In the genomic region with DNA sequence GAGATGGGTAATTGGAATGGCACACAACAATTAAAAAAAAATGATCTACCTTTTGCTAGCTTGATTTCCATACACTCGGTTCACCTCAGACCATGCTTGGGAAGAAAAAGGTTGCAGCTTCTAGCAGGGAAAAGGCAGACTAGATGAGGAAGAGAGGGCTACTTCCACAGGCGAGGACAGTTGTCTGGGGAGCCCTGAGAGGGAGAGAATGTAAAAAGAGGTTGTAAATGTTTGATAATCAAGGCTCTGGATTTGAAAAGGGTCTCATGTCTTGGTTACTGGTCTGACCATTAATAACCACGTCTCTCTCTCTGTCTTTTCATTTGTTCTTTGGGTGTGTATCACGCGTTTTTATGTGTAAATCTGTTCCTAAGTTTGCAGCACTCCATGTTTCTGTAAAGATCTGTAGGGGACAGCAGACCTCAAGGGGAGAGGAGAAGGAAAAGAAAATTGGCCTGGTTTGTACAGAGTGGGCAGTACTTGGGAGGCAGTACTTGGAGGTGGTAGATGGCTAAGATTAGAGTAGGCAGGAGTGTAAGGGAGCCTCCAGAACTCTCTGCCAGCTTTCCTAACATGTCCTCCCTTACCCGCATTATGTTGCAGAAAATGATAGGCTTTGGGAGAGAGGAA, we compare ENCODE assay signal across 8 cellular contexts.
DNase-seq lines count a peak whose midpoint lies in the region; ATAC-seq, FAIRE-seq and TF ChIP-seq lines count a peak whose summit lies in the region.

No MANE protein-coding gene starts in this region.

- peak overlapping the region; percentile 87 for H2AFZ ChIP-seq in parathyroid adenoma

- TF ChIP-seq CTCF in WERI-Rb-1 (IDR thresholded peaks at IDR 0.05; ENCODE audit: low read depth, low read length) (no peak), parathyroid adenoma (IDR thresholded peaks at IDR 0.05) (no peak)

- ATAC-seq in HG03135 (IDR thresholded peaks at IDR 0.05; ENCODE audit: unreplicated experiment), result peak; percentile 16
- ATAC-seq in activated CD4-positive, CD25-positive, alpha-beta regulatory T cell treated with anti-CD3 and anti-CD28 coated beads, Interleukin-2, amount 50 U/mL, for 24 hours, result no peak

- H3K4me3 Mint-ChIP-seq in activated naive CD4-positive, alpha-beta T cell treated with anti-CD3 and anti-CD28 coated beads, Interleukin-2, amount 10 ng/mL, durations not matched to agents 7 days and 5 days, result peak overlapping the region; percentile 93

- H3K27me3 Mint-ChIP-seq in activated naive CD4-positive, alpha-beta T cell treated with anti-CD3 and anti-CD28 coated beads, Interleukin-2, amount 10 ng/mL, durations not matched to agents 7 days and 5 days, result no peaks in the 10 kb centered on the region

- no peaks in the 10 kb centered on the region for H3K4me1 ChIP-seq in parathyroid adenoma

- FAIRE-seq in H54 (lab: Jason Lieb, UNC), result no peak

- H3K79me2 ChIP-seq in parathyroid adenoma, result no peaks in the 10 kb centered on the region

- H3K4me2 ChIP-seq in parathyroid adenoma (ENCODE audit: low read length), result peak overlapping the region; percentile 75

- H3K36me3 ChIP-seq in WERI-Rb-1, result no peaks in the 10 kb centered on the region
- no peaks in the 10 kb centered on the region for H3K36me3 ChIP-seq in parathyroid adenoma (ENCODE audit: control insufficient read depth, insufficient read depth, low read length)

- no peak for DNase-seq in activated naive CD4-positive, alpha-beta T cell treated with anti-CD3 and anti-CD28 coated beads, Interleukin-2, amount 10 ng/mL, durations not matched to agents 7 days and 5 days
- DNase-seq in activated naive CD4-positive, alpha-beta T cell treated with anti-CD3 and anti-CD28 coated beads, Interleukin-2, amount 50 U/mL, for 16 hours, result no peak
- no peak for DNase-seq in WERI-Rb-1
- peak; percentile 15 for DNase-seq in foreskin melanocyte
- DNase-seq in H54 (ENCODE audit: insufficient read length, low spot score), result no peak

- peak overlapping the region; percentile 76 for H3K9ac ChIP-seq in parathyroid adenoma

- CTCF ChIA-PET in activated naive CD4-positive, alpha-beta T cell treated with anti-CD3 and anti-CD28 coated beads, Interleukin-2, amount 10 ng/mL, durations not matched to agents 7 days and 5 days (lab: Charles Lee), result no interaction called here

- peaks cover 8% of the 10 kb centered on the region for H3K36me3 Mint-ChIP-seq in activated naive CD4-positive, alpha-beta T cell treated with anti-CD3 and anti-CD28 coated beads, Interleukin-2, amount 10 ng/mL, durations not matched to agents 7 days and 5 days

- no peak overlapping the region for H3K27ac ChIP-seq in WERI-Rb-1
- H3K27ac ChIP-seq in parathyroid adenoma, result peak overlapping the region; percentile 93

- peak overlapping the region; percentile 78 for H3K27ac Mint-ChIP-seq in activated naive CD4-positive, alpha-beta T cell treated with anti-CD3 and anti-CD28 coated beads, Interleukin-2, amount 10 ng/mL, durations not matched to agents 7 days and 5 days

- H3K4me3 ChIP-seq in WERI-Rb-1 (ENCODE audit: low read depth, low read length) (peak overlapping the region; percentile 46), parathyroid adenoma (ENCODE audit: low read depth, low read length) (peak overlapping the region; percentile 86)

- peaks cover 30% of the 10 kb centered on the region for H3K4me1 Mint-ChIP-seq in activated naive CD4-positive, alpha-beta T cell treated with anti-CD3 and anti-CD28 coated beads, Interleukin-2, amount 10 ng/mL, durations not matched to agents 7 days and 5 days

- H3K9me3 Mint-ChIP-seq in activated naive CD4-positive, alpha-beta T cell treated with anti-CD3 and anti-CD28 coated beads, Interleukin-2, amount 10 ng/mL, durations not matched to agents 7 days and 5 days, result no peaks in the 10 kb centered on the region

- H3K27me3 ChIP-seq in WERI-Rb-1 (ENCODE audit: insufficient read depth, low read depth, severe bottlenecking) (no peaks in the 10 kb centered on the region), parathyroid adenoma (ENCODE audit: control insufficient read depth, insufficient read depth, low read length) (no peaks in the 10 kb centered on the region)

- H3K9me3 ChIP-seq in WERI-Rb-1 (ENCODE audit: severe bottlenecking) (no peaks in the 10 kb centered on the region), parathyroid adenoma (ENCODE audit: control insufficient read depth, low read length) (no peaks in the 10 kb centered on the region)

- no peak for TF ChIP-seq POLR2A in H54 (IDR thresholded peaks at IDR 0.05; ENCODE audit: low read depth, low read length)
